37 cellular contexts compared by ENCODE assay signal in the genomic region with DNA sequence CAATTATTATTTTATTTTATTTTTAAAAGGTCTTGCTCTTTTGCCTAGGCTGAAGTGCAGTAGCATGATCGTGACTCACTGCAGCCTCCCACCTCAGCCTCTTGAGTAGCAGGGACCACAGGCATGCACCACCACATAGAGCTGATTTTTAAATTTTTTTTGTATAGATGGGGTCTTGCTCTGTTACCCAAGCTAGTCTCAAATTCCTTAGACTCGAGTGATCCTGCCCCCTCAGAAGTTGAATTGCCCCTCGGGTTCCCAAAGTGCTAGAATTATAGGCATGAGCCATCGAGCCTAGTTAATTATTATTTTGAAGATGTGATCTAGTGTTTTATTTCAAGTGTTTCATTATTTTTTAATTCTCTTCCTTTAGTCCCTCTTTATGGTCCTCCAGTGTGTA. TPM values are rescaled to one million over a fixed set of nuclear protein-coding genes. Genes with fewer than 3 reads are reported as not detected.
"Had no signal": no experiment of that assay in that cellular context is flagged by ENCODE, and none has a peak within 500 bp of the region (broad histone marks: within the 10 kb centered on the region; RNA-seq: fewer than 3 reads in every experiment).

No MANE protein-coding gene starts in this region.

- DNase-seq: Karpas-422, Kasumi-1, MG63, MM.1S, MV-4-11, NCI-H1048, NCI-H1092, NCI-H1092 treated with DMSO at 0.1 percent for 48 hours, NCI-H1105, NCI-H1105 treated with DMSO at 0.1 percent for 48 hours, NCI-H1417, NCI-H1417 treated with DMSO at 0.1 percent for 48 hours, NCI-H1436, NCI-H1436 treated with DMSO at 0.1 percent for 48 hours, NCI-H146, NCI-H1694, NCI-H1694 treated with DMSO at 0.1 percent for 48 hours, NCI-H187, NCI-H187 treated with DMSO at 0.1 percent for 48 hours, NCI-H1930, NCI-H2029, NCI-H2029 treated with DMSO at 0.1 percent for 48 hours, NCI-H2081, NCI-H2081 treated with DMSO at 0.1 percent for 48 hours, NCI-H2107, NCI-H2171, NCI-H2171 treated with DMSO at 0.1 percent for 48 hours, NCI-H2227 treated with DMSO at 0.1 percent for 48 hours, NCI-H226, NCI-H345, NCI-H446, NCI-H446 treated with DMSO at 0.1 percent for 48 hours, NCI-H510A, NCI-H510A treated with DMSO at 0.1 percent for 48 hours had no signal

- H3K36me3 ChIP-seq: MG63 had no signal

- H3K27ac ChIP-seq: KMS-11 had no signal

- H3K9me3 ChIP-seq: MG63 had no signal

- H3K4me3 ChIP-seq: MG63 had no signal

- H3K27me3 ChIP-seq: MG63 had no signal

RNA-seq across cellular contexts. Expression of gene MSH4, which starts 12.2 kb away (rescaled TPM):
- total RNA-seq: LHCN-M2, M059J had no signal
